ENCODE assay signal across 1 cellular context in the genomic region with DNA sequence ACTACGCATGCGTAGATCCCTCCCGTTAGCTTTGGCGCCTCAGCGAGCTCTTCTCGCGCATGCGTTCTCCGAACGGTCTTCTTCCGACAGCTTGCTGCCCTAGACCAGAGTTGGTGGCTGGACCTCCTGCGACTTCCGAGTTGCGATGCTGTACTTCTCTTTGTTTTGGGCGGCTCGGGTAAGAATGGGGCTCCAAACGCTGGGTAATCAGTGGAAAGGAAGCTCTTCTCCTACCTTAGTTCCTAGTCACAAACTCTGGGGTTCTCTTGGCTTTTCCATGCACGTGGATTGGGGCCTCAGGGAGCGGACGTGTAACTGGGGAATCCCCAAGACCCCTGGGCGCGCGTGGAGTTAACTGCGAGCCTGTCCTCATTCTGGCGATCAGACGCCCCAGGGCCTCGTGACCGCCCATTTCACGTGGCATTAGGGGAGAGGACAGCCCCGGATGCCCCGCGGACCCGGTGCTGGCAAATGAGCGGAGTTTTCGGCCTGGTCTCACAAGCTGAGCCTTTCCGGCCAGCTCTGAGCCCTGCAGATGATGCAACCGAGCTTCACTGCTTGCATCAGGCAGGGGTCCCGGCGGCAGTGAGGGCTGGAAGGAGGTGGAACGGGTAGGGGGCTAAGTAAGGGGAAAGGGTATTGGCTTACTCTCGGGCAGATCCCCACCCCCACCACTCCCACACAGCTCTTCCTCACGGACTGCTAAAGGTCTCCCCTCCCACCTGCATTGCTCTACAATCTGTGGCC.
TF ChIP-seq lines count a peak whose summit lies in the region.

Gene SHMT2 (plus strand): TSS at position 78 of the 747 bp plus-strand sequence. CDS start 68 bp downstream, at position 146.

TF ChIP-seq in HepG2, 621 proteins besides CTCF, POLR2A, EP300 and RAD21 (continued from another document and continues in another):
- TF ChIP-seq, protein P1, sequence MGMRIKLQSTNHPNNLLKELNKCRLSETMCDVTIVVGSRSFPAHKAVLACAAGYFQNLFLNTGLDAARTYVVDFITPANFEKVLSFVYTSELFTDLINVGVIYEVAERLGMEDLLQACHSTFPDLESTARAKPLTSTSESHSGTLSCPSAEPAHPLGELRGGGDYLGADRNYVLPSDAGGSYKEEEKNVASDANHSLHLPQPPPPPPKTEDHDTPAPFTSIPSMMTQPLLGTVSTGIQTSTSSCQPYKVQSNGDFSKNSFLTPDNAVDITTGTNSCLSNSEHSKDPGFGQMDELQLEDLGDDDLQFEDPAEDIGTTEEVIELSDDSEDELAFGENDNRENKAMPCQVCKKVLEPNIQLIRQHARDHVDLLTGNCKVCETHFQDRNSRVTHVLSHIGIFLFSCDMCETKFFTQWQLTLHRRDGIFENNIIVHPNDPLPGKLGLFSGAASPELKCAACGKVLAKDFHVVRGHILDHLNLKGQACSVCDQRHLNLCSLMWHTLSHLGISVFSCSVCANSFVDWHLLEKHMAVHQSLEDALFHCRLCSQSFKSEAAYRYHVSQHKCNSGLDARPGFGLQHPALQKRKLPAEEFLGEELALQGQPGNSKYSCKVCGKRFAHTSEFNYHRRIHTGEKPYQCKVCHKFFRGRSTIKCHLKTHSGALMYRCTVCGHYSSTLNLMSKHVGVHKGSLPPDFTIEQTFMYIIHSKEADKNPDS (CRISPR knock-in tag; IDR thresholded peaks at IDR 0.05), result no peak
- no peak for TF ChIP-seq ZNF660 (CRISPR knock-in tag; IDR thresholded peaks at IDR 0.05; ENCODE audit: borderline replicate concordance, low read depth)
- no peak for TF ChIP-seq ZUFSP (CRISPR knock-in tag; IDR thresholded peaks at IDR 0.05; ENCODE audit: borderline replicate concordance)
- no peak; the same call in 1 of the 2 replicates for TF ChIP-seq FOXO1 (CRISPR knock-in tag; IDR thresholded peaks at IDR 0.05)
- TF ChIP-seq ZBTB7A (CRISPR knock-in tag; IDR thresholded peaks at IDR 0.05), result peak; percentile 51; the same call in 1 of the 2 replicates
- 0 out of 2 replicates have a peak, but pooled peaks have one; percentile 4 for TF ChIP-seq SP5 (CRISPR knock-in tag; IDR thresholded peaks at IDR 0.05; ENCODE audit: borderline replicate concordance, low read depth)
- TF ChIP-seq ZNF121 (CRISPR knock-in tag; IDR thresholded peaks at IDR 0.05), result no peak
- TF ChIP-seq TEAD3 (CRISPR knock-in tag; optimal IDR thresholded peaks at IDR 0.05; ENCODE audit: borderline replicate concordance), result peak; percentile 25
- no peak for TF ChIP-seq ZNF253 (CRISPR knock-in tag; IDR thresholded peaks at IDR 0.05; ENCODE audit: borderline replicate concordance)
- peak; percentile 79; the same call in 1 of the 2 replicates for TF ChIP-seq MED1 (CRISPR knock-in tag; IDR thresholded peaks at IDR 0.05)
- TF ChIP-seq HDAC1 (CRISPR knock-in tag; IDR thresholded peaks at IDR 0.05), result peak; percentile 74; the same call in 1 of the 2 replicates
- peak; percentile 23; the same call in 1 of the 2 replicates for TF ChIP-seq FOXA3 (CRISPR knock-in tag; IDR thresholded peaks at IDR 0.05)
- TF ChIP-seq MXI1 (IDR thresholded peaks at IDR 0.05; ENCODE audit: borderline replicate concordance, low read depth, low read length), result peak; percentile 62; the same call in 1 of the 3 replicates
- TF ChIP-seq RARA (CRISPR knock-in tag; IDR thresholded peaks at IDR 0.05), result no peak
- TF ChIP-seq ZNF235 (CRISPR knock-in tag; IDR thresholded peaks at IDR 0.05; ENCODE audit: borderline replicate concordance), result no peak
- TF ChIP-seq MNT (IDR thresholded peaks at IDR 0.05), result no peak; the same call in 1 of the 2 replicates
- TF ChIP-seq SRSF4 (IDR thresholded peaks at IDR 0.05; ENCODE audit: low read depth, low read length, poor library complexity, severe bottlenecking), result no peak
- TF ChIP-seq, protein P2, sequence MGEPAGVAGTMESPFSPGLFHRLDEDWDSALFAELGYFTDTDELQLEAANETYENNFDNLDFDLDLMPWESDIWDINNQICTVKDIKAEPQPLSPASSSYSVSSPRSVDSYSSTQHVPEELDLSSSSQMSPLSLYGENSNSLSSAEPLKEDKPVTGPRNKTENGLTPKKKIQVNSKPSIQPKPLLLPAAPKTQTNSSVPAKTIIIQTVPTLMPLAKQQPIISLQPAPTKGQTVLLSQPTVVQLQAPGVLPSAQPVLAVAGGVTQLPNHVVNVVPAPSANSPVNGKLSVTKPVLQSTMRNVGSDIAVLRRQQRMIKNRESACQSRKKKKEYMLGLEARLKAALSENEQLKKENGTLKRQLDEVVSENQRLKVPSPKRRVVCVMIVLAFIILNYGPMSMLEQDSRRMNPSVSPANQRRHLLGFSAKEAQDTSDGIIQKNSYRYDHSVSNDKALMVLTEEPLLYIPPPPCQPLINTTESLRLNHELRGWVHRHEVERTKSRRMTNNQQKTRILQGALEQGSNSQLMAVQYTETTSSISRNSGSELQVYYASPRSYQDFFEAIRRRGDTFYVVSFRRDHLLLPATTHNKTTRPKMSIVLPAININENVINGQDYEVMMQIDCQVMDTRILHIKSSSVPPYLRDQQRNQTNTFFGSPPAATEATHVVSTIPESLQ (CRISPR knock-in tag; conservative IDR thresholded peaks at IDR 0.05), result no peak
- no peak for TF ChIP-seq HHEX (CRISPR knock-in tag; IDR thresholded peaks at IDR 0.05)
- TF ChIP-seq, protein P3, sequence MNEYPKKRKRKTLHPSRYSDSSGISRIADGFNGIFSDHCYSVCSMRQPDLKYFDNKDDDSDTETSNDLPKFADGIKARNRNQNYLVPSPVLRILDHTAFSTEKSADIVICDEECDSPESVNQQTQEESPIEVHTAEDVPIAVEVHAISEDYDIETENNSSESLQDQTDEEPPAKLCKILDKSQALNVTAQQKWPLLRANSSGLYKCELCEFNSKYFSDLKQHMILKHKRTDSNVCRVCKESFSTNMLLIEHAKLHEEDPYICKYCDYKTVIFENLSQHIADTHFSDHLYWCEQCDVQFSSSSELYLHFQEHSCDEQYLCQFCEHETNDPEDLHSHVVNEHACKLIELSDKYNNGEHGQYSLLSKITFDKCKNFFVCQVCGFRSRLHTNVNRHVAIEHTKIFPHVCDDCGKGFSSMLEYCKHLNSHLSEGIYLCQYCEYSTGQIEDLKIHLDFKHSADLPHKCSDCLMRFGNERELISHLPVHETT (CRISPR knock-in tag; conservative IDR thresholded peaks at IDR 0.05), result peak; percentile 16; the same call in 1 of the 2 replicates
- TF ChIP-seq ZNF629 (CRISPR knock-in tag; conservative IDR thresholded peaks at IDR 0.05), result no peak; the same call in 1 of the 2 replicates
- no peak for TF ChIP-seq IRX3 (CRISPR knock-in tag; IDR thresholded peaks at IDR 0.05; ENCODE audit: borderline replicate concordance, low read depth)
- no peak for TF ChIP-seq SRF (IDR thresholded peaks at IDR 0.05; ENCODE audit: low read depth, low read length)
- peak; percentile 84 for TF ChIP-seq HCFC1 (IDR thresholded peaks at IDR 0.05; ENCODE audit: low read depth, low read length)
- TF ChIP-seq, protein P4, sequence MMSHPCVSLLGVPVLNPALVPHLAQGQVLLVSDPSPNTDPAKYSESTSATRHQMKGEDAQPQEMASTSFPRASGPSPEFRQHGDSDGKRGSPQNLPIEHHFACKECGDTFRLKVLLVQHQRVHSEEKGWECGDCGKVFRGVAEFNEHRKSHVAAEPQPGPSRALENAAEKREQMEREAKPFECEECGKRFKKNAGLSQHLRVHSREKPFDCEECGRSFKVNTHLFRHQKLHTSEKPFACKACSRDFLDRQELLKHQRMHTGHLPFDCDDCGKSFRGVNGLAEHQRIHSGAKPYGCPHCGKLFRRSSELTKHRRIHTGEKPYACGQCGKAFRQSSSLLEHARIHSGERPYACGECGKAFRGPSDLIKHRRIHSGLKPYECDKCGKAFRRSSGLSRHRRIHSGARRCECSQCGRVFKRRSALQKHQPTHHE (CRISPR knock-in tag; IDR thresholded peaks at IDR 0.05; ENCODE audit: borderline replicate concordance), result no peak
- TF ChIP-seq, protein P5, sequence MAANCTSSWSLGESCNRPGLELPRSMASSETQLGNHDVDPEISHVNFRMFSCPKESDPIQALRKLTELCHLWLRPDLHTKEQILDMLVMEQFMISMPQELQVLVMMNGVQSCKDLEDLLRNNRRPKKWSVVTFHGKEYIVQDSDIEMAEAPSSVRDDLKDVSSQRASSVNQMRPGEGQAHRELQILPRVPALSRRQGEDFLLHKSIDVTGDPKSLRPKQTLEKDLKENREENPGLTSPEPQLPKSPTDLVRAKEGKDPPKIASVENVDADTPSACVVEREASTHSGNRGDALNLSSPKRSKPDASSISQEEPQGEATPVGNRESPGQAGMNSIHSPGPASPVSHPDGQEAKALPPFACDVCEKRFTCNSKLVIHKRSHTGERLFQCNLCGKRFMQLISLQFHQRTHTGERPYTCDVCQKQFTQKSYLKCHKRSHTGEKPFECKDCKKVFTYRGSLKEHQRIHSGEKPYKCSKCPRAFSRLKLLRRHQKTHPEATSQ (CRISPR knock-in tag; IDR thresholded peaks at IDR 0.05; ENCODE audit: borderline replicate concordance), result no peak
- TF ChIP-seq ZNF703 (CRISPR knock-in tag; IDR thresholded peaks at IDR 0.05; ENCODE audit: borderline replicate concordance), result no peak
- TF ChIP-seq ZNF792 (CRISPR knock-in tag; IDR thresholded peaks at IDR 0.05), result no peak; the same call in 1 of the 2 replicates
- TF ChIP-seq SP140L (CRISPR knock-in tag; IDR thresholded peaks at IDR 0.05; ENCODE audit: borderline replicate concordance), result no peak
- TF ChIP-seq ZNF441 (CRISPR knock-in tag; IDR thresholded peaks at IDR 0.05; ENCODE audit: borderline replicate concordance), result no peak
- 0 out of 2 replicates have a peak, but pooled peaks have one; percentile 57 for TF ChIP-seq THAP8 (CRISPR knock-in tag; IDR thresholded peaks at IDR 0.05; ENCODE audit: borderline replicate concordance)
- TF ChIP-seq NRL (CRISPR knock-in tag; IDR thresholded peaks at IDR 0.05; ENCODE audit: borderline replicate concordance), result 0 out of 2 replicates have a peak, but pooled peaks have one; percentile 24
- TF ChIP-seq KLF16 (CRISPR knock-in tag; IDR thresholded peaks at IDR 0.05), result peak in 1 of 2 experiments; percentile 74; a peak in 2 of 4 replicates
- peak; percentile 56; the same call in 1 of the 2 replicates for TF ChIP-seq AHR (CRISPR knock-in tag; IDR thresholded peaks at IDR 0.05)
- TF ChIP-seq XBP1 (CRISPR knock-in tag; IDR thresholded peaks at IDR 0.05), result 0 out of 2 replicates have a peak, but pooled peaks have one; percentile 28
- no peak for TF ChIP-seq ZNF552 (CRISPR knock-in tag; IDR thresholded peaks at IDR 0.05; ENCODE audit: borderline replicate concordance)
- TF ChIP-seq ZBTB38 (CRISPR knock-in tag; IDR thresholded peaks at IDR 0.05), result peak; percentile 79; the same call in 1 of the 2 replicates
- TF ChIP-seq ZBTB20 (CRISPR knock-in tag; IDR thresholded peaks at IDR 0.05; ENCODE audit: borderline replicate concordance, low read depth), result peak; percentile 65; the same call in 1 of the 2 replicates
- TF ChIP-seq, protein P6, sequence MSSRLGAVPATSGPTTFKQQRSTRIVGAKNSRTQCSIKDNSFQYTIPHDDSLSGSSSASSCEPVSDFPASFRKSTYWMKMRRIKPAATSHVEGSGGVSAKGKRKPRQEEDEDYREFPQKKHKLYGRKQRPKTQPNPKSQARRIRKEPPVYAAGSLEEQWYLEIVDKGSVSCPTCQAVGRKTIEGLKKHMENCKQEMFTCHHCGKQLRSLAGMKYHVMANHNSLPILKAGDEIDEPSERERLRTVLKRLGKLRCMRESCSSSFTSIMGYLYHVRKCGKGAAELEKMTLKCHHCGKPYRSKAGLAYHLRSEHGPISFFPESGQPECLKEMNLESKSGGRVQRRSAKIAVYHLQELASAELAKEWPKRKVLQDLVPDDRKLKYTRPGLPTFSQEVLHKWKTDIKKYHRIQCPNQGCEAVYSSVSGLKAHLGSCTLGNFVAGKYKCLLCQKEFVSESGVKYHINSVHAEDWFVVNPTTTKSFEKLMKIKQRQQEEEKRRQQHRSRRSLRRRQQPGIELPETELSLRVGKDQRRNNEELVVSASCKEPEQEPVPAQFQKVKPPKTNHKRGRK (CRISPR knock-in tag; IDR thresholded peaks at IDR 0.05), result 0 out of 2 replicates have a peak, but pooled peaks have one; percentile 22
- peak; percentile 64 for TF ChIP-seq RNF2 (conservative IDR thresholded peaks at IDR 0.05; ENCODE audit: low read depth)
- TF ChIP-seq TBX2 (CRISPR knock-in tag; IDR thresholded peaks at IDR 0.05; ENCODE audit: borderline replicate concordance), result no peak; the same call in 1 of the 2 replicates
- TF ChIP-seq, protein P7, sequence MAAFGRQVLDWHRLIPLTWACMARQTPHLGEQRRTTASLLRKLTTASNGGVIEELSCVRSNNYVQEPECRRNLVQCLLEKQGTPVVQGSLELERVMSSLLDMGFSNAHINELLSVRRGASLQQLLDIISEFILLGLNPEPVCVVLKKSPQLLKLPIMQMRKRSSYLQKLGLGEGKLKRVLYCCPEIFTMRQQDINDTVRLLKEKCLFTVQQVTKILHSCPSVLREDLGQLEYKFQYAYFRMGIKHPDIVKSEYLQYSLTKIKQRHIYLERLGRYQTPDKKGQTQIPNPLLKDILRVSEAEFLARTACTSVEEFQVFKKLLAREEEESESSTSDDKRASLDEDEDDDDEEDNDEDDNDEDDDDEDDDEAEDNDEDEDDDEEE (CRISPR knock-in tag; IDR thresholded peaks at IDR 0.05), result 0 out of 2 replicates have a peak, but pooled peaks have one; percentile 55
